Comparison of ENCODE assay signal across 8 cellular contexts in genomic region chr10:21372651-21373410, GRCh38.
DNase-seq lines count a peak whose midpoint lies in the region; ATAC-seq and TF ChIP-seq lines count a peak whose summit lies in the region.

No MANE protein-coding gene starts in this region.

- no peaks in the 10 kb centered on the region for H3K9me3 ChIP-seq in thymus (ENCODE audit: control insufficient read depth)

- TF ChIP-seq CTCF in RWPE1 (conservative IDR thresholded peaks at IDR 0.05; ENCODE audit: low read depth): no peak

- no peaks in the 10 kb centered on the region for H3K27me3 ChIP-seq in thymus (ENCODE audit: control insufficient read depth, insufficient read depth)

- H3K4me1 ChIP-seq in thymus (ENCODE audit: control insufficient read depth, insufficient read depth, low read length): peaks cover 3% of the 10 kb centered on the region

- peak; percentile 83 for DNase-seq in ACHN
- peak; percentile 83 for DNase-seq in RWPE1 (ENCODE audit: low spot score)
- DNase-seq in astrocyte of the hippocampus (ENCODE audit: low read depth, low spot score): peak; percentile 83
- DNase-seq in left lobe of liver (ENCODE audit: low spot score): no peak
- DNase-seq in GF-D8 (lab: John Stamatoyannopoulos, UW): no peak

- CTCF ChIA-PET in RWPE1 (lab: Yijun Ruan, JAX): no interaction called here

- peak overlapping the region; percentile 91 for H3K27ac ChIP-seq in RWPE1
- H3K27ac ChIP-seq in thymus (ENCODE audit: low read depth): peak overlapping the region; percentile 65

- ATAC-seq in GM18867 (IDR thresholded peaks at IDR 0.05; ENCODE audit: unreplicated experiment): peak; percentile 86
- peak; percentile 82 for ATAC-seq in HG03432 (IDR thresholded peaks at IDR 0.05; ENCODE audit: unreplicated experiment)
- ATAC-seq in left lobe of liver: peak; percentile 83

- in situ Hi-C loops in ACHN (cut with HindIII; ENCODE audit: low pct_ligation_motif_present, low pct_unique_long_range_greater_than_20kb, low sequenced_read_pairs): no loop called here

- no peaks in the 10 kb centered on the region for H3K36me3 ChIP-seq in thymus (ENCODE audit: control insufficient read depth, insufficient read depth)

- no peak overlapping the region for H3K4me3 ChIP-seq in thymus (ENCODE audit: low read length)

- POLR2A ChIA-PET in RWPE1 (lab: Yijun Ruan, JAX; ENCODE audit: low non-redundant PET): interaction anchor here (0.9 kb wide), 1 partner anchor 9 kb away, joined by 4 read pairs; no protein-coding TSS in a partner anchor

- 43% methylated on average over 4 of the region's 4 CpGs for WGBS in thymus

Comparison
In these comparisons a context has a peak if more than half of its experiments do, and no peak if none do; other contexts are left out.
1. DNase-seq: peak in ACHN (single experiment), RWPE1 (single experiment) and astrocyte of the hippocampus (single experiment); none in left lobe of liver (single experiment) and GF-D8 (single experiment).
2. Peak in every context shown above with its lines, with median percentiles within 50 percentile points of each other: ATAC-seq.